Comparison of ENCODE assay signal across 1 cellular context in genomic region chr1:16611164-16611563, GRCh38.
TF ChIP-seq lines count a peak whose summit lies in the region.

No MANE protein-coding gene starts in this region.

TF ChIP-seq in K562, 482 proteins besides CTCF, POLR2A, EP300 and RAD21:
- TF ChIP-seq ZNF143 (CRISPR knock-in tag; IDR thresholded peaks at IDR 0.05), result 0 out of 2 replicates have a peak, but pooled peaks have one; percentile 20
